In genomic region chr11:3202305-3202704, GRCh38 we compare ENCODE assay signal across 1 cellular context.
TF ChIP-seq lines count a peak whose summit lies in the region.

No MANE protein-coding gene starts in this region.

TF ChIP-seq in GM23338, 12 proteins besides CTCF, POLR2A, EP300 and RAD21 (continued from another document):
- TF ChIP-seq ZNF462 (CRISPR knock-in tag; IDR thresholded peaks at IDR 0.05) (no peak), ETS1 (IDR thresholded peaks at IDR 0.05) (no peak), EZH2phosphoT487 (IDR thresholded peaks at IDR 0.05; ENCODE audit: unreplicated experiment) (no peak), CREB1 (CRISPR knock-in tag; IDR thresholded peaks at IDR 0.05; ENCODE audit: low read depth) (no peak)
